19 cellular contexts compared by ENCODE assay signal in genomic region chr22:31062566-31063230, GRCh38. TPM values are rescaled to one million over a fixed set of nuclear protein-coding genes. Genes with fewer than 3 reads are reported as not detected.
DNase-seq lines count a peak whose midpoint lies in the region; ATAC-seq, FAIRE-seq and TF ChIP-seq lines count a peak whose summit lies in the region.
"Had no signal": no experiment of that assay in that cellular context is flagged by ENCODE, and none has a peak within 500 bp of the region (broad histone marks: within the 10 kb centered on the region; RNA-seq: fewer than 3 reads in every experiment).

No MANE protein-coding gene starts in this region.

- BruUV-seq in MCF 10A (replicated peaks; lab: Mats Ljungman, UMichigan) (no TSS peak), K562 (replicated peaks; lab: Mats Ljungman, UMichigan) (no TSS peak)

- peak overlapping the region; percentile 94; the same call in 1 of the 2 replicates for H2AFZ ChIP-seq in K562 (ENCODE audit: low read depth, low read length)

- H3K9me3 Mint-ChIP-seq in MCF 10A (ENCODE audit: unreplicated experiment) = no peaks in the 10 kb centered on the region

- POLR2A ChIA-PET in MCF 10A (lab: Yijun Ruan, JAX) = interaction anchor here (0.6 to 5.7 kb wide), 18 partner anchors 9 to 396 kb away, joined by 3 to 80 read pairs (median 4); partner anchors contain the start of genes MORC2, SELENOM, SMTN and TUG1
- POLR2A ChIA-PET in K562 (lab: Yijun Ruan, JAX) = interaction anchor here (0.6 to 0.8 kb wide), 2 partner anchors 10 to 69 kb away, joined by 3 read pairs; no protein-coding TSS in a partner anchor

- intact Hi-C loops in MCF 10A (cut with micrococcal nuclease) = no loop called here
- intact Hi-C loops in breast epithelium (cut with DNase I; ENCODE audit: low total_unique reads) = no loop called here
- intact Hi-C loops in K562 (cut with micrococcal nuclease) = loop anchor here (5.0 kb wide), 1 partner anchor 95 kb away; the partner anchor contains the start of genes MORC2 and TUG1

- no peaks in the 10 kb centered on the region for H3K4me1 ChIP-seq in breast epithelium
- H3K4me1 ChIP-seq in K562 (replicated peaks in 1 of 2; ENCODE audit: control insufficient read depth in 2 of 2, insufficient read depth in 2 of 2, low read length in 2 of 2) = peaks cover 14 to 15% of the 10 kb centered on the region in 2 experiments; a peak in 3 of 5 replicates

- 33% methylated on average over 1 of the region's 2 CpGs for WGBS in K562 (ENCODE audit: insufficient coverage, low coverage, missing lambda C conversion rate)

- no peaks in the 10 kb centered on the region for H3K27me3 Mint-ChIP-seq in MCF 10A (ENCODE audit: insufficient read depth, unreplicated experiment)
- H3K27me3 Mint-ChIP-seq: B cell had no signal

- no peak overlapping the region for H3K9ac ChIP-seq in K562 (ENCODE audit: insufficient read depth in 1 of 2, low read depth in 2 of 2, low read length in 2 of 2)

- TF ChIP-seq RAD21 in K562 (CRISPR knock-in tag; conservative IDR thresholded peaks at IDR 0.05 in 1 of 2, IDR thresholded peaks at IDR 0.05 in 1 of 2) = no peak

- TF ChIP-seq POLR2A in breast epithelium (IDR thresholded peaks at IDR 0.05) = no peak
- TF ChIP-seq POLR2A in K562 (conservative IDR thresholded peaks at IDR 0.05) = no peak

- H3K36me3 ChIP-seq in breast epithelium = no peaks in the 10 kb centered on the region
- H3K36me3 ChIP-seq in K562 (ENCODE audit: control insufficient read depth, insufficient read depth, low read length) = no peaks in the 10 kb centered on the region

- peaks cover 14% of the 10 kb centered on the region for H3K79me2 ChIP-seq in K562 (ENCODE audit: control insufficient read depth, insufficient read depth, low read length)

- H3K27ac Mint-ChIP-seq in MCF 10A (ENCODE audit: low read depth, unreplicated experiment) = peak overlapping the region; percentile 82
- H3K27ac Mint-ChIP-seq: B cell had no signal

- no peak for TF ChIP-seq CTCF in MCF 10A (IDR thresholded peaks at IDR 0.05; ENCODE audit: unreplicated experiment)
- no peak for TF ChIP-seq CTCF in breast epithelium (IDR thresholded peaks at IDR 0.05)
- TF ChIP-seq CTCF in K562 (IDR thresholded peaks at IDR 0.05 in 2 of 3, conservative IDR thresholded peaks at IDR 0.05 in 1 of 3; ENCODE audit: insufficient read depth in 2 of 3, low read depth in 1 of 3, low read length in 3 of 3) = no peak

- FAIRE-seq in K562 (lab: Jason Lieb, UNC) = no peak
- FAIRE-seq: G401.6 had no signal

- DNase-seq in MCF 10A (ENCODE audit: unreplicated experiment) (peak; percentile 83), breast epithelium (ENCODE audit: low spot score in 2 of 2) (no peak), K562 (ENCODE audit: extremely low read depth in 1 of 4, low spot score in 3 of 4) (no peak), iris pigment epithelial cell (ENCODE audit: low read depth) (peak; percentile 30), NCI-H2081 treated with DMSO at 0.1 percent for 48 hours (lab: John Stamatoyannopoulos, UW) (no peak), RPMI8226 (no peak)
- DNase-seq: 8988T, GOT3, MM.1S, NCI-H1092, NCI-H1436 treated with DMSO at 0.1 percent for 48 hours, NCI-H2029, NCI-H510A, NCI-H748 treated with DMSO at 0.1 percent for 48 hours, PC-9 had no signal

- no peak overlapping the region for H3K4me2 ChIP-seq in K562 (ENCODE audit: insufficient read depth, low read length)

- H3K27ac ChIP-seq in breast epithelium (no peak overlapping the region), K562 (ENCODE audit: extremely low read depth, low read depth, low read length) (no peak overlapping the region)

- no peak overlapping the region for H3K4me3 Mint-ChIP-seq in MCF 10A (ENCODE audit: unreplicated experiment)
- H3K4me3 Mint-ChIP-seq: B cell had no signal

- peaks cover 7% of the 10 kb centered on the region for H3K4me1 Mint-ChIP-seq in MCF 10A (ENCODE audit: insufficient read depth, unreplicated experiment)

- no peaks in the 10 kb centered on the region for H4K20me1 ChIP-seq in K562 (replicated peaks; ENCODE audit: control insufficient read depth, insufficient read depth, low read length)

- CTCF ChIA-PET in MCF 10A (lab: Yijun Ruan, JAX) (interaction anchor here (0.6 to 1.4 kb wide), 6 partner anchors 12 to 225 kb away, joined by 3 to 7 read pairs (median 5); partner anchors contain the start of gene SMTN), K562 (lab: Yijun Ruan, JAX; ENCODE audit: low intra/inter-chr PET ratio) (no interaction called here)

- H3K36me3 Mint-ChIP-seq in MCF 10A (ENCODE audit: insufficient read depth, unreplicated experiment) = no peaks in the 10 kb centered on the region

- no peak for TF ChIP-seq EP300 in K562 (IDR thresholded peaks at IDR 0.05; ENCODE audit: low read length)

- no peak overlapping the region for H3K4me3 ChIP-seq in breast epithelium
- no peak overlapping the region for H3K4me3 ChIP-seq in K562

- H3K9me3 ChIP-seq in breast epithelium (no peaks in the 10 kb centered on the region), K562 (replicated peaks; ENCODE audit: control insufficient read depth, insufficient read depth, low read depth, low read length) (no peaks in the 10 kb centered on the region)

- H3K27me3 ChIP-seq in breast epithelium (no peaks in the 10 kb centered on the region), K562 (ENCODE audit: control insufficient read depth in 2 of 2, insufficient read depth in 2 of 2, low read length in 2 of 2) (no peaks in the 10 kb centered on the region)

- ATAC-seq in K562 = no peak
- ATAC-seq in GM18498 (IDR thresholded peaks at IDR 0.05; ENCODE audit: unreplicated experiment) = no peak
- no peak for ATAC-seq in HG03521 (IDR thresholded peaks at IDR 0.05; ENCODE audit: unreplicated experiment)

- no peaks in the 10 kb centered on the region for H3K9me1 ChIP-seq in K562 (ENCODE audit: control insufficient read depth, insufficient read depth, low read length)

- in situ Hi-C loops in K562 (cut with MboI) = no loop called here

TF ChIP-seq in K562, 482 proteins besides CTCF, POLR2A, EP300 and RAD21 (continues in another document):
- TF ChIP-seq BCL6 (CRISPR knock-in tag; IDR thresholded peaks at IDR 0.05) (no peak), TCFL5 (CRISPR knock-in tag; conservative IDR thresholded peaks at IDR 0.05) (no peak), ETS1 (conservative IDR thresholded peaks at IDR 0.05; ENCODE audit: control insufficient read depth, low read depth, low read length) (no peak), NR2C1 (IDR thresholded peaks at IDR 0.05) (no peak), NR2C1 (tag; IDR thresholded peaks at IDR 0.05) (no peak), CBFA2T2 (conservative IDR thresholded peaks at IDR 0.05) (no peak)

RNA-seq across cellular contexts. Expression of gene SMTN, which starts 18.4 kb away (rescaled TPM):
- 69.5 and 80.2 TPM in 2 replicates for total RNA-seq in MCF 10A (2022)
- 10 to 100 TPM; 13.9 to 54.1 (median 41.6) TPM for total RNA-seq in breast epithelium
- total RNA-seq in K562 (2011; cell fraction: chromatin; rRNA removed; ENCODE audit: low replicate concordance) = 49.3 and 111 TPM in 2 replicates
- 49.2 and 65.0 TPM in 2 replicates for total RNA-seq in K562 (2011; cell fraction: nucleolus; rRNA removed)
- total RNA-seq in K562 (2011; cell fraction: nucleoplasm; rRNA removed) = 48.8 and 58.2 TPM in 2 replicates
- 17.8 and 22.3 TPM in 2 replicates for total RNA-seq in K562 (2014; rRNA removed)
- 8.8 and 11.1 TPM in 2 replicates for total RNA-seq in K562 (2014; rRNA removed; fragmentation: Illumina TruSeq; extraction: Trizol)
- 16.0 and 16.1 TPM in 2 replicates for total RNA-seq in K562 (2015; rRNA removed; fragmentation: Illumina TruSeq; extraction: Trizol)
- total RNA-seq in K562 (2021) = 39.9 and 41.1 TPM in 2 replicates
- polyA plus RNA-seq in K562 (2011; rRNA removed) = 7.7 and 13.7 TPM in 2 replicates
- 9.0 and 10.3 TPM in 2 replicates for polyA plus RNA-seq in K562 (2011; cell fraction: cytosol; rRNA removed)
- 70.1 and 84.9 TPM in 2 replicates for polyA plus RNA-seq in K562 (2011; cell fraction: nucleus; rRNA removed)
- 22.9 and 23.5 TPM in 2 replicates for polyA plus RNA-seq in K562 (2012)
- polyA plus RNA-seq in K562 (2014; fragmentation: Illumina TruSeq; extraction: Trizol) = 17.6 and 28.4 TPM in 2 replicates
- polyA plus RNA-seq in K562 (2014; fragmentation: Nextera tagmentation; extraction: Ambion mirVana) = 1 to 10 TPM; 2.5 to 3.4 TPM
- polyA plus RNA-seq in K562 (2014; rRNA removed) = 20.6 and 25.5 TPM in 2 replicates
- polyA minus RNA-seq in K562 (2011; rRNA and poly(A)+ RNA removed) = 4.6 and 7.0 TPM in 2 replicates
- 8.3 and 14.4 TPM in 2 replicates for polyA minus RNA-seq in K562 (2011; cell fraction: cytosol; rRNA and poly(A)+ RNA removed)
- 24.6 and 28.2 TPM in 2 replicates for polyA minus RNA-seq in K562 (2011; cell fraction: nucleus; rRNA and poly(A)+ RNA removed)

RNA-seq across cellular contexts. Expression of gene SELENOM, which starts 44.7 kb away (rescaled TPM):
- 44.9 and 88.7 TPM in 2 replicates for total RNA-seq in MCF 10A (2022)
- total RNA-seq in breast epithelium = 100 to 1,000 TPM; 297 to 485 (median 411) TPM
- 7.3 and 13.3 TPM in 2 replicates for total RNA-seq in K562 (2011; cell fraction: chromatin; rRNA removed; ENCODE audit: low replicate concordance)
- total RNA-seq in K562 (2011; cell fraction: nucleolus; rRNA removed) = 15.5 and 16.3 TPM in 2 replicates
- 10.6 and 15.3 TPM in 2 replicates for total RNA-seq in K562 (2011; cell fraction: nucleoplasm; rRNA removed)
- 6.9 and 10.8 TPM in 2 replicates for total RNA-seq in K562 (2014; rRNA removed)
- total RNA-seq in K562 (2014; rRNA removed; fragmentation: Illumina TruSeq; extraction: Trizol) = 1.2 and 1.8 TPM in 2 replicates
- total RNA-seq in K562 (2015; rRNA removed; fragmentation: Illumina TruSeq; extraction: Trizol) = 3.7 and 4.1 TPM in 2 replicates
- 8.5 and 10.9 TPM in 2 replicates for total RNA-seq in K562 (2021)
- polyA plus RNA-seq in K562 (2011; rRNA removed) = 4.2 and 7.1 TPM in 2 replicates
- 19.5 and 31.1 TPM in 2 replicates for polyA plus RNA-seq in K562 (2011; cell fraction: cytosol; rRNA removed)
- polyA plus RNA-seq in K562 (2011; cell fraction: nucleus; rRNA removed) = 11.9 and 13.4 TPM in 2 replicates
- polyA plus RNA-seq in K562 (2012) = 6.7 and 19.8 TPM in 2 replicates
- polyA plus RNA-seq in K562 (2014; fragmentation: Illumina TruSeq; extraction: Trizol) = 2.8 and 5.8 TPM in 2 replicates
- 1 to 10 TPM; 1.2 to 2.9 TPM for polyA plus RNA-seq in K562 (2014; fragmentation: Nextera tagmentation; extraction: Ambion mirVana)
- 10.0 and 10.6 TPM in 2 replicates for polyA plus RNA-seq in K562 (2014; rRNA removed)
- 1.7 and 2.3 TPM in 2 replicates for polyA minus RNA-seq in K562 (2011; rRNA and poly(A)+ RNA removed)
- polyA minus RNA-seq in K562 (2011; cell fraction: cytosol; rRNA and poly(A)+ RNA removed) = 5.2 TPM in 1 of 2 replicates, not detected in the other
- polyA minus RNA-seq in K562 (2011; cell fraction: nucleus; rRNA and poly(A)+ RNA removed) = 5.5 and 9.0 TPM in 2 replicates

Comparison
In these comparisons a context has a peak if more than half of its experiments do, and no peak if none do; other contexts are left out.
1. DNase-seq: peak in MCF 10A (single experiment) and iris pigment epithelial cell (single experiment); none in breast epithelium (0 of 2), K562 (0 of 4), NCI-H2081 treated with DMSO at 0.1 percent for 48 hours (single experiment) and RPMI8226 (single experiment).